Comparison of ENCODE assay signal across 8 cellular contexts in genomic region chr5:72355706-72356299, GRCh38. TPM values are rescaled to one million over a fixed set of nuclear protein-coding genes. Genes with fewer than 3 reads are reported as not detected.
DNase-seq lines count a peak whose midpoint lies in the region; ATAC-seq, FAIRE-seq and TF ChIP-seq lines count a peak whose summit lies in the region.

No MANE protein-coding gene starts in this region.

- intact Hi-C loops in HCT116 (cut with micrococcal nuclease) = no loop called here

- H3K9me2 ChIP-seq in HCT116 (ENCODE audit: insufficient read depth) = no peaks in the 10 kb centered on the region

- H3K27me3 ChIP-seq in HCT116 (ENCODE audit: insufficient read depth, low read length) (no peaks in the 10 kb centered on the region), iPS DF 6.9 (ENCODE audit: control insufficient read depth, insufficient read depth, low read length) (no peaks in the 10 kb centered on the region)

- no peak overlapping the region for H2AFZ ChIP-seq in HCT116 (ENCODE audit: low read depth, low read length, poor library complexity, severe bottlenecking)

- H3K4me2 ChIP-seq in HCT116 (ENCODE audit: low read length) = no peak overlapping the region

- no TSS peak for BruUV-seq in HCT116 (replicated peaks; lab: Mats Ljungman, UMichigan)

- CTCF ChIA-PET in AG04449 (lab: Yijun Ruan, JAX) = interaction anchor here (0.7 to 2.2 kb wide), 15 partner anchors 11 to 487 kb away, joined by 3 to 29 read pairs (median 4); no protein-coding TSS in a partner anchor
- CTCF ChIA-PET in HCT116 (lab: Charles Lee) = interaction anchor here (2.9 kb wide), 1 partner anchor 10 kb away, joined by 12 read pairs; no protein-coding TSS in a partner anchor

- H4K20me1 ChIP-seq in HCT116 (ENCODE audit: insufficient read depth) = no peaks in the 10 kb centered on the region

- H3K4me1 ChIP-seq in HCT116 (ENCODE audit: control insufficient read depth in 1 of 2, insufficient read depth in 2 of 2, low read length in 2 of 2) = no peaks in the 10 kb centered on the region
- no peaks in the 10 kb centered on the region for H3K4me1 ChIP-seq in iPS DF 6.9 (ENCODE audit: control insufficient read depth, insufficient read depth, low read length)

- peak; percentile 59 for TF ChIP-seq RAD21 in HCT116 (IDR thresholded peaks at IDR 0.05; ENCODE audit: low read depth)

- no peaks in the 10 kb centered on the region for H3K9me3 ChIP-seq in HCT116 (ENCODE audit: control insufficient read depth in 1 of 2, insufficient read depth in 1 of 2, low read depth in 1 of 2, low read length in 2 of 2)
- H3K9me3 ChIP-seq in iPS DF 6.9 (ENCODE audit: control insufficient read depth, insufficient read depth, low read length) = no peaks in the 10 kb centered on the region

- POLR2A ChIA-PET in AG04449 (lab: Yijun Ruan, JAX) = no interaction called here
- POLR2A ChIA-PET in HCT116 (lab: Charles Lee) = no interaction called here

- no peaks in the 10 kb centered on the region for H3K79me2 ChIP-seq in HCT116 (ENCODE audit: insufficient read depth, low read length)

- DNase-seq in AG04449 (ENCODE audit: low read depth, low spot score) = no peak
- DNase-seq in HCT116 (ENCODE audit: low read depth, low spot score) = no peak
- DNase-seq in amygdala (lab: John Stamatoyannopoulos, UW) = peak in 33 of 56 donors; percentile 2 to 51 (median 16)
- DNase-seq in iPS DF 6.9 (ENCODE audit: low read depth, low spot score) = peak; percentile 20
- DNase-seq in urothelium cell line (ENCODE audit: low spot score) = peak; percentile 49
- DNase-seq in AML-193 (lab: John Stamatoyannopoulos, UW) = no peak

- no peak overlapping the region for H3K9ac ChIP-seq in HCT116 (ENCODE audit: low read length)

- no peak for TF ChIP-seq POLR2A in HCT116 (IDR thresholded peaks at IDR 0.05; ENCODE audit: borderline replicate concordance, extremely low read depth, insufficient read depth, insufficient read length)

- H3K4me3 ChIP-seq in AG04449 (ENCODE audit: low read depth, low read length) = no peak overlapping the region
- H3K4me3 ChIP-seq in HCT116 (replicated peaks in 1 of 2; ENCODE audit: low read depth in 1 of 2, low read length in 2 of 2) = no peak overlapping the region
- no peak overlapping the region for H3K4me3 ChIP-seq in iPS DF 6.9 (ENCODE audit: low read length)

- TF ChIP-seq CTCF in AG04449 (IDR thresholded peaks at IDR 0.05; ENCODE audit: insufficient read depth, low read length, missing control alignments) (peak; percentile 58), HCT116 (IDR thresholded peaks at IDR 0.05 in 2 of 3, conservative IDR thresholded peaks at IDR 0.05 in 1 of 3; ENCODE audit: borderline replicate concordance in 1 of 3, insufficient read depth in 1 of 3, low read depth in 2 of 3, low read length in 2 of 3) (peak; percentile 38 to 50 (median 50); a peak in 5 of 6 replicates)

- H3K27ac ChIP-seq in HCT116 (ENCODE audit: low read depth, low read length) (no peak overlapping the region), iPS DF 6.9 (ENCODE audit: low read length) (no peak overlapping the region)

- WGBS in iPS DF 6.9 (ENCODE audit: insufficient coverage, insufficient read length) = no CpG with 5 or more reads among the region's 5 CpGs

- H3K36me3 ChIP-seq in HCT116 (ENCODE audit: control insufficient read depth in 1 of 2, insufficient read depth in 2 of 2, low read length in 2 of 2) (peaks cover 0 to 16% of the 10 kb centered on the region in 2 experiments; a peak in 1 of 4 replicates), iPS DF 6.9 (ENCODE audit: control insufficient read depth, insufficient read depth, low read length) (no peaks in the 10 kb centered on the region)

- RAD21 ChIA-PET in HCT116 (lab: Charles Lee; ENCODE audit: low non-redundant PET in 1 of 2, low total read pairs in 2 of 2, uncharacterized antibody in 2 of 2, unreplicated experiment in 2 of 2) = no interaction called here

- no peak for FAIRE-seq in urothelium cell line (lab: Jason Lieb, UNC)

- ATAC-seq in HCT116 (peak; percentile 88), GM18907 (IDR thresholded peaks at IDR 0.05; ENCODE audit: unreplicated experiment) (no peak), GM19455 (IDR thresholded peaks at IDR 0.05; ENCODE audit: unreplicated experiment) (no peak)

TF ChIP-seq in HCT116, 20 proteins besides CTCF, POLR2A, EP300 and RAD21:
- TF ChIP-seq MAX (IDR thresholded peaks at IDR 0.05) (0 out of 2 replicates have a peak, but pooled peaks have one; percentile 18), REST (IDR thresholded peaks at IDR 0.05; ENCODE audit: low read depth) (no peak), SP1 (IDR thresholded peaks at IDR 0.05; ENCODE audit: low read depth) (0 out of 2 replicates have a peak, but pooled peaks have one; percentile 11)
TF ChIP-seq in HCT116: peak in this region for 2.

RNA-seq across cellular contexts. Expression of gene PTCD2, which starts 35.6 kb away (rescaled TPM):
- 19.3 TPM for total RNA-seq in HCT116 (2021; ENCODE audit: unreplicated experiment)
- 4.9 and 8.7 TPM in 2 replicates for polyA plus RNA-seq in HCT116 (2012)

RNA-seq across cellular contexts. Expression of gene MRPS27, which starts 35.8 kb away (rescaled TPM):
- 113 TPM for total RNA-seq in HCT116 (2021; ENCODE audit: unreplicated experiment)
- polyA plus RNA-seq in HCT116 (2012) = 37.7 and 51.2 TPM in 2 replicates

Comparison
In these comparisons a context has a peak if more than half of its experiments do, and no peak if none do; other contexts are left out.
1. DNase-seq: peak in amygdala (33 of 56), iPS DF 6.9 (single experiment) and urothelium cell line (single experiment); none in AG04449 (single experiment), HCT116 (single experiment) and AML-193 (0 of 2).